ENCODE assay signal across 1 cellular context in genomic region chr1:23441446-23442148, GRCh38.
TF ChIP-seq lines count a peak whose summit lies in the region.

No MANE protein-coding gene starts in this region.

TF ChIP-seq in HepG2, 621 proteins besides CTCF, POLR2A, EP300 and RAD21:
- TF ChIP-seq ZNF629 (CRISPR knock-in tag; conservative IDR thresholded peaks at IDR 0.05) (peak; percentile 73), ZNF605 (CRISPR knock-in tag; IDR thresholded peaks at IDR 0.05) (no peak)
